ENCODE assay signal across 8 cellular contexts in genomic region chr7:76393116-76394031, GRCh38. TPM values are rescaled to one million over a fixed set of nuclear protein-coding genes. Genes with fewer than 3 reads are reported as not detected.
DNase-seq lines count a peak whose midpoint lies in the region; ATAC-seq and TF ChIP-seq lines count a peak whose summit lies in the region.

No MANE protein-coding gene starts in this region.

- POLR2A ChIA-PET in AG04450 (lab: Yijun Ruan, JAX), result interaction anchor here (1.3 kb wide), 1 partner anchor 34 kb away, joined by 4 read pairs; the partner anchor contains the start of gene YWHAG

- CTCF ChIA-PET in AG04450 (lab: Charles Lee), result no interaction called here

- no peaks in the 10 kb centered on the region for H3K27me3 ChIP-seq in AG04450 (ENCODE audit: control insufficient read depth, insufficient read depth, low read length)

- ATAC-seq in GM18870 (IDR thresholded peaks at IDR 0.05; ENCODE audit: unreplicated experiment) (peak; percentile 70), HG03103 (IDR thresholded peaks at IDR 0.05; ENCODE audit: low read depth, unreplicated experiment) (peak; percentile 72)

- peak; percentile 32 for DNase-seq in AG04450 (ENCODE audit: low read depth, low spot score)
- DNase-seq in NCI-H2171 treated with DMSO at 0.1 percent for 48 hours (lab: John Stamatoyannopoulos, UW), result peak; percentile 89
- peak; percentile 88 to 90 for DNase-seq in cardiac fibroblast (ENCODE audit: low read depth in 2 of 2)
- peak; percentile 94 for DNase-seq in islet precursor cell
- DNase-seq in stimulated activated CD4-positive, alpha-beta T cell treated with anti-CD3 and anti-CD28 coated beads, Interleukin-12 subunit alpha, Interleukin-12 subunit beta, amount 100 ng/mL, for 4 hours, result peak; percentile 92

- H3K4me3 ChIP-seq in AG04450 (ENCODE audit: low read depth, low read length) (peak overlapping the region; percentile 75), WI38 (ENCODE audit: low read depth, low read length) (peak overlapping the region; percentile 62), cardiac fibroblast (replicated peaks in 1 of 2; ENCODE audit: low read depth in 2 of 2, low read length in 2 of 2) (peak overlapping the region; percentile 39 to 63)

- H3K9me3 ChIP-seq in AG04450 (ENCODE audit: control insufficient read depth, insufficient read depth, low read length), result no peaks in the 10 kb centered on the region; the same call in 1 of the 2 replicates

- TF ChIP-seq CTCF in AG04450 (IDR thresholded peaks at IDR 0.05; ENCODE audit: low read depth, low read length) (no peak), WI38 (IDR thresholded peaks at IDR 0.05; ENCODE audit: low read depth, low read length) (no peak), cardiac fibroblast (IDR thresholded peaks at IDR 0.05; ENCODE audit: low read depth, low read length) (no peak)

- no peak overlapping the region for H3K27ac ChIP-seq in AG04450 (ENCODE audit: low read depth, low read length)

RNA-seq across cellular contexts. Expression of gene SSC4D, which starts 16.1 kb away (rescaled TPM):
- polyA plus RNA-seq in AG04450 (2011; rRNA removed), result 0.45 and 0.57 TPM in 2 replicates
- polyA minus RNA-seq in AG04450 (2011; rRNA and poly(A)+ RNA removed), result 0.35 and 0.92 TPM in 2 replicates

RNA-seq across cellular contexts. Expression of gene ZP3, which starts 31.4 kb away (rescaled TPM):
- polyA plus RNA-seq in AG04450 (2011; rRNA removed), result 0.63 and 1.0 TPM in 2 replicates
- polyA minus RNA-seq in AG04450 (2011; rRNA and poly(A)+ RNA removed), result 0.56 and 2.3 TPM in 2 replicates

RNA-seq across cellular contexts. Expression of gene YWHAG, which starts 34.6 kb away (rescaled TPM):
- polyA plus RNA-seq in AG04450 (2011; rRNA removed), result 91.5 and 91.6 TPM in 2 replicates
- 117 and 129 TPM in 2 replicates for polyA minus RNA-seq in AG04450 (2011; rRNA and poly(A)+ RNA removed)

Comparison
In these comparisons a context has a peak if more than half of its experiments do, and no peak if none do; other contexts are left out.
1. DNase-seq: peak in every context shown above with its lines; median percentile 94 in islet precursor cell; 92 in stimulated activated CD4-positive, alpha-beta T cell treated with anti-CD3 and anti-CD28 coated beads, Interleukin-12 subunit alpha, Interleukin-12 subunit beta, amount 100 ng/mL, for 4 hours; 89 in NCI-H2171 treated with DMSO at 0.1 percent for 48 hours; 89 in cardiac fibroblast; 32 in AG04450.